ENCODE assay signal across 16 cellular contexts in the genomic region with DNA sequence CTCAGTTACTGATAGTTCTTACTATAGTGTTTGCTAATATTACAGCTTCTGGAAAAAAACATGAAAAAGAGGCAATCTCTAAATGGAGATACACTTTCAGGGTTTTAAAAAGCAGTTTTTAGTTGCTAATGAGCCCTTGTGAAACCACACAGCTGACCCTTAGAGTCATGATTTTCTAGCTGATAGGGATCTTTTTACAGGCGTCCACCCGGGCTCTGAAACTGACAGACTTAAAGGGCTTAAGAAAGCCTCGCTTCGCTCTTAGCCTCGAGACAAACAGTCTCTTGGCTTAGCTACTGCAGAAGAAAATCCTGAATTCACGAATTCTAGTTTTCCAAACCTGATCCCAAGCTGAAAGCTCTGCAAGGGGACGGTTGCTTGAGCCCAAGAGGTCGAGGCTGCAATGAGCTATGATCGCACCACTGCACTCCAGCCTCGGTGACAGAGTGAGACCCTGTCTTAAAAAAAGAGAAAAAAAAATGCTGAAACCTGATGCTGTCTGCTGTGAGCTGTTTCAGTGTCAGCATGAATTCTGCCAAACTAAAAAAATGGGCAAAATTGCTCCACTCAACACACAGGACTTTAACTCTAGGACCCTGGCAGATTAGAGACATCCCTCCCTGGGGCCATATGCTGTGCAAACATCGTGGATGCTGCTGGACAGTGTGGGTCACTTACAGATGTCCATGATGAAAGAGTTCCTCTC. TPM values are rescaled to one million over a fixed set of nuclear protein-coding genes. Genes with fewer than 3 reads are reported as not detected.
DNase-seq lines count a peak whose midpoint lies in the region; ATAC-seq and TF ChIP-seq lines count a peak whose summit lies in the region.
"Had no signal": no experiment of that assay in that cellular context is flagged by ENCODE, and none has a peak within 500 bp of the region (broad histone marks: within the 10 kb centered on the region; RNA-seq: fewer than 3 reads in every experiment).

No MANE protein-coding gene starts in this region.

- H3K4me3 ChIP-seq in NB4 (ENCODE audit: low read depth, low read length) = no peak overlapping the region
- H3K4me3 ChIP-seq in body of pancreas = no peak overlapping the region
- H3K4me3 ChIP-seq: left lung had no signal

- ATAC-seq in body of pancreas = no peak
- ATAC-seq in GM18868 (IDR thresholded peaks at IDR 0.05; ENCODE audit: unreplicated experiment) = no peak
- ATAC-seq: left lung had no signal

- DNase-seq in NB4 (ENCODE audit: low read depth) (peak; percentile 44), body of pancreas (no peak), COR-L47 (lab: John Stamatoyannopoulos, UW) (no peak), Kasumi-1 (lab: John Stamatoyannopoulos, UW) (no peak), KBM-7 (no peak)
- DNase-seq: aorta; CD4-positive, CD25-positive, alpha-beta regulatory T cell; left lung; SW 1271 had no signal

- 48 to 65% methylated on average over 11 of the region's 11 CpGs for WGBS in body of pancreas, 2 donors

- intact Hi-C loops in body of pancreas (cut with DNase I) = no loop called here

- peak overlapping the region; percentile 37 to 80 (median 69) for H3K27ac Mint-ChIP-seq in nephron
- H3K27ac Mint-ChIP-seq: CD4-positive, CD25-positive, alpha-beta regulatory T cell; progenitor cell of endocrine pancreas had no signal

- H3K36me3 Mint-ChIP-seq in nephron (ENCODE audit: low read depth) = no peaks in the 10 kb centered on the region

- no peaks in the 10 kb centered on the region for H3K9me3 ChIP-seq in body of pancreas
- H3K9me3 ChIP-seq: left lung had no signal

- H3K4me1 ChIP-seq in body of pancreas = peaks cover 50% of the 10 kb centered on the region

- H3K27me3 ChIP-seq in body of pancreas = no peaks in the 10 kb centered on the region
- H3K27me3 ChIP-seq: left lung had no signal

- peak overlapping the region; percentile 8 to 25 (median 19) for H3K4me3 Mint-ChIP-seq in nephron
- H3K4me3 Mint-ChIP-seq: CD4-positive, CD25-positive, alpha-beta regulatory T cell had no signal

- TF ChIP-seq POLR2A in NB4 (IDR thresholded peaks at IDR 0.05; ENCODE audit: extremely low read depth, insufficient read length) = no peak
- no peak for TF ChIP-seq POLR2A in body of pancreas (IDR thresholded peaks at IDR 0.05)

- in situ Hi-C loops in KBM-7 (cut with MboI; ENCODE audit: low pct_unique_long_range_greater_than_20kb, low sequenced_read_pairs) = no loop called here

- no peaks in the 10 kb centered on the region for H3K27me3 Mint-ChIP-seq in nephron (ENCODE audit: low read depth)
- H3K27me3 Mint-ChIP-seq: CD4-positive, CD25-positive, alpha-beta regulatory T cell; progenitor cell of endocrine pancreas had no signal

- H3K27ac ChIP-seq in C4-2B (peak overlapping the region; percentile 43), body of pancreas (peak overlapping the region in 3 of 4 donors; percentile 2 to 51 (median 38))

- no peaks in the 10 kb centered on the region for H3K9me3 Mint-ChIP-seq in nephron
- H3K9me3 Mint-ChIP-seq: CD4-positive, CD25-positive, alpha-beta regulatory T cell had no signal

- TF ChIP-seq CTCF in C4-2B (conservative IDR thresholded peaks at IDR 0.05) (no peak), NB4 (IDR thresholded peaks at IDR 0.05; ENCODE audit: low read depth, low read length) (no peak), body of pancreas (IDR thresholded peaks at IDR 0.05) (no peak), nephron (IDR thresholded peaks at IDR 0.05; ENCODE audit: unreplicated experiment in 3 of 3) (no peak)

- peaks cover 22% of the 10 kb centered on the region for H3K4me1 Mint-ChIP-seq in nephron
- H3K4me1 Mint-ChIP-seq: CD4-positive, CD25-positive, alpha-beta regulatory T cell had no signal

- no peaks in the 10 kb centered on the region for H3K36me3 ChIP-seq in body of pancreas (replicated peaks in 1 of 2; ENCODE audit: insufficient read depth in 1 of 2, low read depth in 2 of 2)
- H3K36me3 ChIP-seq: left lung had no signal

RNA-seq across cellular contexts. Expression of gene HPD, which starts 3.0 kb away (rescaled TPM):
- 1 to 10 TPM; 3.0 to 5.7 TPM for total RNA-seq in body of pancreas
- total RNA-seq: activated CD8-positive, alpha-beta memory T cell treated with anti-CD3 and anti-CD28 coated beads for 36 hours; CD4-positive, CD25-positive, alpha-beta regulatory T cell; frontal cortex; progenitor cell of endocrine pancreas; urinary bladder had no signal

RNA-seq across cellular contexts. Expression of gene PSMD9, which starts 26.9 kb away (rescaled TPM):
- total RNA-seq in body of pancreas = 10 to 100 TPM; 23.1 to 42.3 TPM

RNA-seq across cellular contexts. Expression of gene CFAP251, which starts 56.7 kb away (rescaled TPM):
- 1 to 10 TPM; 3.6 to 7.0 TPM for total RNA-seq in body of pancreas

RNA-seq across cellular contexts. Expression of gene SETD1B, which starts 57.9 kb away (rescaled TPM):
- 10 to 100 TPM in 1 of 2 donors, 1 to 10 TPM in 1; 9.1 to 15.8 TPM for total RNA-seq in body of pancreas
